ENCODE assay signal across 8 cellular contexts in the genomic region with DNA sequence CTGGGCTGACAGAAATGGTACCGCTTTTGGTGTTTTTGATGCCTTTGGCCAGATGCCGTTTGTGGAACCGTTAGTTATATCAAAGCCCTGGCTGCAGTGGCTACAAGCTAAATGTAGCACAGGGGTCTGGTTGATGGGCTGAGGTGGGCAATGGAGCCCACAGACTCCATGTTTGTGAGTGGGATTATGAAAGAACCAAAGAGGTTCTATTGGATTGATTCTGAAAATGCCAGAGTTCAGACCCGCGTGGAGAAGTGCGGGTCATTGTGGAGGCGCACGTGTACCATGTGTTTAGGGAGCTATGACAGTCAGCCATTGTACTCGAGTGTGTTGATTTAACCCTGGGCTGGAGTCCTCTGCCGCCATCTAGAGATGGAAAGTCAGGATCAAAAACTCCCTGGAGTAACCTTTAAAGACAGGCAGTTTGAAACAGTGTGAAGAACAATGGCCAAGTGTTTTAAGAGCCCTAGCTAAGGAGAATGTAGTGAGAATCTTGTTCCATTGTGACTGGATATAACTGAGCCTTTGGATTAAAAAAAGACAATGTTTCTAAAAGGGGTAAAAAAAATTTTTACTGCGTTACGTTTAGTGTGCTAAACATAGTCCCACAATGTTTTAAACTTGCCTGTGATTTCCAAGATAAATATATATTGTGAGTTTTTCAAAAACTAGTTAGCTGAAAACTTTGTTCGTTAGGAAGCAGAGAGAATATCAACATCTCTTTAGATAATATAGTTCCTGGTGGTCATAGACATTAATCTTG. TPM values are rescaled to one million over a fixed set of nuclear protein-coding genes. Genes with fewer than 3 reads are reported as not detected.
DNase-seq lines count a peak whose midpoint lies in the region; ATAC-seq and TF ChIP-seq lines count a peak whose summit lies in the region.

No MANE protein-coding gene starts in this region.

- no peaks in the 10 kb centered on the region for H3K9me3 Mint-ChIP-seq in activated T-cell treated with anti-CD3 and anti-CD28 coated beads, Interleukin-2, amount 50 U/mL, for 4 hours
- H3K9me3 Mint-ChIP-seq in nephron, result no peaks in the 10 kb centered on the region

- no peak for TF ChIP-seq POLR2A in NB4 (IDR thresholded peaks at IDR 0.05; ENCODE audit: extremely low read depth, insufficient read length)

- H3K4me3 ChIP-seq in NB4 (ENCODE audit: low read depth, low read length), result no peak overlapping the region

- H3K4me3 Mint-ChIP-seq in activated T-cell treated with anti-CD3 and anti-CD28 coated beads, Interleukin-2, amount 50 U/mL, for 4 hours, result no peak overlapping the region
- H3K4me3 Mint-ChIP-seq in nephron, result peak overlapping the region in 2 of 3 experiments; percentile 42 to 78

- peak overlapping the region in 1 of 3 experiments; percentile 21 for H3K27ac Mint-ChIP-seq in nephron

- ATAC-seq in activated T-cell treated with anti-CD3 and anti-CD28 coated beads, Interleukin-2, amount 50 U/mL, for 4 hours, result no peak
- no peak for ATAC-seq in GM18511 (IDR thresholded peaks at IDR 0.05; ENCODE audit: unreplicated experiment)

- H3K36me3 Mint-ChIP-seq in activated T-cell treated with anti-CD3 and anti-CD28 coated beads, Interleukin-2, amount 50 U/mL, for 4 hours (ENCODE audit: insufficient read depth), result no peaks in the 10 kb centered on the region
- H3K36me3 Mint-ChIP-seq in nephron (ENCODE audit: low read depth), result no peaks in the 10 kb centered on the region

- DNase-seq in activated T-cell treated with anti-CD3 and anti-CD28 coated beads, Interleukin-2, amount 50 U/mL, for 48 hours, result peak; percentile 22 to 25
- no peak for DNase-seq in activated T-cell treated with anti-CD3 and anti-CD28 coated beads, Interleukin-2, amount 50 U/mL, for 4 hours
- DNase-seq in NB4 (ENCODE audit: low read depth), result peak; percentile 81
- peak; percentile 61 for DNase-seq in SK-N-DZ (ENCODE audit: low spot score)
- peak; percentile 38 for DNase-seq in fibroblast of gingiva (ENCODE audit: low read depth)
- no peak for DNase-seq in central memory CD4-positive, alpha-beta T cell

- peaks cover 5% of the 10 kb centered on the region for H3K27me3 Mint-ChIP-seq in activated T-cell treated with anti-CD3 and anti-CD28 coated beads, Interleukin-2, amount 50 U/mL, for 4 hours (ENCODE audit: low read depth)
- H3K27me3 Mint-ChIP-seq in nephron (ENCODE audit: low read depth), result no peaks in the 10 kb centered on the region

- TF ChIP-seq CTCF in NB4 (IDR thresholded peaks at IDR 0.05; ENCODE audit: low read depth, low read length) (peak; percentile 72), nephron (IDR thresholded peaks at IDR 0.05; ENCODE audit: unreplicated experiment in 3 of 3) (peak; percentile 19 to 46 (median 43))

- peaks cover 5% of the 10 kb centered on the region for H3K4me1 Mint-ChIP-seq in activated T-cell treated with anti-CD3 and anti-CD28 coated beads, Interleukin-2, amount 50 U/mL, for 4 hours (ENCODE audit: low read depth)
- H3K4me1 Mint-ChIP-seq in nephron, result peaks cover 7% of the 10 kb centered on the region

RNA-seq across cellular contexts. Expression of a gene that starts 12.7 kb away (rescaled TPM):
- total RNA-seq in activated T-cell treated with anti-CD3 and anti-CD28 coated beads, Interleukin-2, amount 50 U/mL, for 4 hours, result under 1 TPM in 2 of 3 donors, not detected in 1; 0.79 to 0.95 TPM
- polyA plus RNA-seq in SK-N-DZ (2014; cell fraction: cytosol; rRNA removed), result not detected in 2 replicates
- not detected in 2 replicates for polyA plus RNA-seq in SK-N-DZ (2014; cell fraction: nucleus; rRNA removed)

RNA-seq across cellular contexts. Expression of a gene that starts 51.3 kb away (rescaled TPM):
- 1 to 10 TPM in 2 of 3 donors, under 1 TPM in 1; 0.37 to 3.4 (median 2.4) TPM for total RNA-seq in activated T-cell treated with anti-CD3 and anti-CD28 coated beads, Interleukin-2, amount 50 U/mL, for 4 hours
- polyA plus RNA-seq in SK-N-DZ (2014; cell fraction: cytosol; rRNA removed), result not detected in 2 replicates
- polyA plus RNA-seq in SK-N-DZ (2014; cell fraction: nucleus; rRNA removed), result not detected in 2 replicates

Comparison
In these comparisons a context has a peak if more than half of its experiments do, and no peak if none do; other contexts are left out.
1. DNase-seq: peak in activated T-cell treated with anti-CD3 and anti-CD28 coated beads, Interleukin-2, amount 50 U/mL, for 48 hours (2 of 2), NB4 (single experiment), SK-N-DZ (single experiment) and fibroblast of gingiva (single experiment); none in activated T-cell treated with anti-CD3 and anti-CD28 coated beads, Interleukin-2, amount 50 U/mL, for 4 hours (single experiment) and central memory CD4-positive, alpha-beta T cell (single experiment).